In genomic region chr18:12726774-12727550, GRCh38 we compare ENCODE assay signal across 8 cellular contexts. TPM values are rescaled to one million over a fixed set of nuclear protein-coding genes. Genes with fewer than 3 reads are reported as not detected.
DNase-seq lines count a peak whose midpoint lies in the region; ATAC-seq and TF ChIP-seq lines count a peak whose summit lies in the region.

No MANE protein-coding gene starts in this region.

- no peaks in the 10 kb centered on the region for H3K79me2 ChIP-seq in MM.1S (ENCODE audit: low read length)

- H3K4me3 ChIP-seq in MM.1S (ENCODE audit: low read length): no peak overlapping the region
- H3K4me3 ChIP-seq in adipocyte (ENCODE audit: low read length): no peak overlapping the region

- H3K4me1 ChIP-seq in MM.1S (ENCODE audit: low read length): no peaks in the 10 kb centered on the region
- H3K4me1 ChIP-seq in adipocyte (ENCODE audit: control insufficient read depth, insufficient read depth, low read length): no peaks in the 10 kb centered on the region

- peak; percentile 88 for TF ChIP-seq CTCF in MM.1S (IDR thresholded peaks at IDR 0.05; ENCODE audit: low read length)

- H2AFZ ChIP-seq in MM.1S (ENCODE audit: low read length): no peak overlapping the region

- intact Hi-C loops in left cardiac atrium (cut with DNase I): loop anchor here (1.0 to 2.0 kb wide), 2 partner anchors 207 to 208 kb away; no protein-coding TSS in a partner anchor

- H3K4me2 ChIP-seq in MM.1S (ENCODE audit: low read depth, low read length): no peak overlapping the region

- H3K27me3 ChIP-seq in MM.1S (replicated peaks; ENCODE audit: insufficient read depth, low read length): no peaks in the 10 kb centered on the region
- H3K27me3 ChIP-seq in adipocyte (replicated peaks; ENCODE audit: control insufficient read depth, insufficient read depth, low read length): no peaks in the 10 kb centered on the region

- 0 out of 2 replicates have a peak, but pooled peaks cover 4% of the 10 kb centered on the region for H3F3A ChIP-seq in MM.1S (ENCODE audit: insufficient read depth, low read length)

- H3K9me2 ChIP-seq in MM.1S (replicated peaks; ENCODE audit: insufficient read depth, low read length): no peaks in the 10 kb centered on the region

- peak; percentile 80 for DNase-seq in ELR (ENCODE audit: low read depth)
- peak; percentile 63 for DNase-seq in MM.1S
- DNase-seq in SKM-1 (lab: John Stamatoyannopoulos, UW; ENCODE audit: unreplicated experiment): peak; percentile 52
- peak; percentile 87 for DNase-seq in adipocyte (ENCODE audit: low read depth)
- DNase-seq in left cardiac atrium: no peak
- peak; percentile 75 for DNase-seq in putamen (ENCODE audit: low spot score)

- H3K9ac ChIP-seq in MM.1S (ENCODE audit: low read length): no peak overlapping the region
- no peak overlapping the region for H3K9ac ChIP-seq in adipocyte (ENCODE audit: low read length)

- ATAC-seq in left cardiac atrium (peak; percentile 50 to 57), HG02759 (IDR thresholded peaks at IDR 0.05; ENCODE audit: unreplicated experiment) (no peak), GM21825 (IDR thresholded peaks at IDR 0.05; ENCODE audit: unreplicated experiment) (no peak)

- no peak overlapping the region for H3K27ac ChIP-seq in MM.1S (ENCODE audit: low read length)

- no peaks in the 10 kb centered on the region for H3K9me3 ChIP-seq in MM.1S (replicated peaks; ENCODE audit: insufficient read depth, low read length)
- H3K9me3 ChIP-seq in adipocyte (ENCODE audit: control insufficient read depth, low read length): no peaks in the 10 kb centered on the region

- H4K20me1 ChIP-seq in MM.1S (ENCODE audit: insufficient read depth, low read length): no peaks in the 10 kb centered on the region

- H3K36me3 ChIP-seq in MM.1S (replicated peaks; ENCODE audit: insufficient read depth, low read length): no peaks in the 10 kb centered on the region
- H3K36me3 ChIP-seq in adipocyte (ENCODE audit: control insufficient read depth, insufficient read depth, low read length, severe bottlenecking): peaks cover 42% of the 10 kb centered on the region

RNA-seq across cellular contexts. Expression of gene PSMG2, which starts 24.1 kb away (rescaled TPM):
- total RNA-seq in left cardiac atrium: 10 to 100 TPM; 43.8 to 45.9 TPM

RNA-seq across cellular contexts. Expression of gene CEP76, which starts 24.4 kb away (rescaled TPM):
- 1 to 10 TPM; 3.9 to 5.7 TPM for total RNA-seq in left cardiac atrium

Comparison
In these comparisons a context has a peak if more than half of its experiments do, and no peak if none do; other contexts are left out.
1. ATAC-seq: peak in left cardiac atrium (2 of 2); none in HG02759 (single experiment) and GM21825 (single experiment).